ENCODE assay signal across 10 cellular contexts in the genomic region with DNA sequence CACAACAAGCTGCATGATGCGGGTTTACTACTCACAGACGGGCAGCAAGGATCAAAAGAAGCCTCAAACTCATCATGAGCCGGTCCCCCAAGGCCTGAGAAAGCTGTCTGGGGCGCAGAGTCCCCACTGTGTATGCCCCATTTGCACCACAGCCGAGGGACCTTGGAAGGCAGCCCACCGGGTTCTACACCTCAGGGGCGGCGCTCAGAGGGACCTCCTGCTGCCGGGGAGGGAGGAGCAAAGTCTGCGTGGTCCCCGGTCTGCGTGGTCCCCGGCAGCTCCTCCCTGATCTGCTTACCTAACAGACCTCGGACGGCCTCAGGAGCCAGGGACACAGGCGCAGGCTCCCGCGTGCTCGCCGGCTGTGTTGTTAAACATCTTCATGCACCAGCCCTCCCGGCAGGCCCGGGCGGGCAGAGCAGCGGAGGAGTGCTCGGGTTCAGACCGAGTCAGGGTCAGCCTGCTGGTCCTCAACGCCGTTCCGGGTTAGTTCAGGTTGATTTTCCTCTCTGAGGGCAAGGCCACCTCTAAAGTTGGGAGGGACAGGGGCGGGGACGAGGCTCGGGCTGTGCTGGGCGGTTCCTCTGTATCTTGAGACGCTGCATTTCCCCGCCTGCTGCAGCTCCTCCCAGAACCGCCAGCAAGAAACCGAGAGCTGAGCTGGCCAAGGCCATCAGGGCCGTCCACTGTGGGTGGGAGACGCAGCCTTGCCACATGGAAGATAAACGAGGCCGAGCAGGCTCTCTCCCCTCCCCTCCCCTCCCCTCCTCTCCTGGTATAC.
A peak's percentile ranks its signal among the peaks of the same experiment; 100 is the strongest.
DNase-seq lines count a peak whose midpoint lies in the region; ATAC-seq, FAIRE-seq and TF ChIP-seq lines count a peak whose summit lies in the region.
"Had no signal": no experiment of that assay in that cellular context is flagged by ENCODE, and none has a peak within 500 bp of the region (broad histone marks: within the 10 kb centered on the region; RNA-seq: fewer than 3 reads in every experiment).

No MANE protein-coding gene starts in this region.

- H3K4me1 ChIP-seq in neuronal stem cell (ENCODE audit: control insufficient read depth in 2 of 2, insufficient read depth in 1 of 2, low read depth in 1 of 2, low read length in 2 of 2), result peaks cover 0 to 12% of the 10 kb centered on the region in 2 donors

- peak overlapping the region; percentile 52 for H3K4me2 ChIP-seq in neuronal stem cell (ENCODE audit: insufficient read depth, low read length, poor library complexity, severe bottlenecking)

- FAIRE-seq in GM12891 (lab: Jason Lieb, UNC), result no peak

- peak overlapping the region; percentile 90 for H3K14ac ChIP-seq in neuronal stem cell (ENCODE audit: low read length)

- no peaks in the 10 kb centered on the region for H3K36me3 ChIP-seq in neuronal stem cell (replicated peaks in 1 of 2; ENCODE audit: control insufficient read depth in 2 of 2, insufficient read depth in 2 of 2, low read length in 2 of 2)

- no peak overlapping the region for H3K4ac ChIP-seq in neuronal stem cell (ENCODE audit: low read length)

- DNase-seq in GM12891 (ENCODE audit: insufficient read length, low spot score) (peak; percentile 19), neuronal stem cell (ENCODE audit: low spot score) (no peak), GF-D8 (lab: John Stamatoyannopoulos, UW) (no peak), inferior parietal cortex (ENCODE audit: extremely low spot score) (no peak), COR-L47 (lab: John Stamatoyannopoulos, UW) (no peak)
- DNase-seq in activated CD4-positive, alpha-beta T cell treated with anti-CD3 and anti-CD28 coated beads, Interleukin-2, amount 10 ng/mL, durations not matched to agents 7 days and 5 days, result peak; percentile 10
- DNase-seq: Karpas-422 had no signal

- no peaks in the 10 kb centered on the region for H3K79me1 ChIP-seq in neuronal stem cell (ENCODE audit: low read depth, low read length)

- peak overlapping the region; percentile 37 for H3K23ac ChIP-seq in neuronal stem cell (ENCODE audit: low read depth, low read length, poor library complexity)

- H3K9me3 Mint-ChIP-seq in activated CD4-positive, alpha-beta T cell treated with anti-CD3 and anti-CD28 coated beads, Interleukin-2, amount 10 ng/mL, durations not matched to agents 7 days and 5 days, result no peaks in the 10 kb centered on the region

- POLR2A ChIA-PET in activated CD4-positive, alpha-beta T cell treated with anti-CD3 and anti-CD28 coated beads, Interleukin-2, amount 10 ng/mL, durations not matched to agents 7 days and 5 days (lab: Charles Lee), result no interaction called here

- ATAC-seq in esophagus mucosa (peak; percentile 72), GM18511 (IDR thresholded peaks at IDR 0.05; ENCODE audit: unreplicated experiment) (no peak)
- ATAC-seq: HCT116 had no signal

- no peak overlapping the region for H4K8ac ChIP-seq in neuronal stem cell (ENCODE audit: low read depth, low read length)

- no peaks in the 10 kb centered on the region for H3K36me3 Mint-ChIP-seq in activated CD4-positive, alpha-beta T cell treated with anti-CD3 and anti-CD28 coated beads, Interleukin-2, amount 10 ng/mL, durations not matched to agents 7 days and 5 days (ENCODE audit: low read depth)

- H3K9me3 ChIP-seq in neuronal stem cell (replicated peaks in 1 of 2; ENCODE audit: control insufficient read depth in 2 of 2, insufficient read depth in 1 of 2, low read depth in 1 of 2, low read length in 2 of 2), result no peaks in the 10 kb centered on the region

- peak overlapping the region; percentile 68 for H3K27ac Mint-ChIP-seq in activated CD4-positive, alpha-beta T cell treated with anti-CD3 and anti-CD28 coated beads, Interleukin-2, amount 10 ng/mL, durations not matched to agents 7 days and 5 days

- H2BK12ac ChIP-seq in neuronal stem cell (ENCODE audit: low read length), result peak overlapping the region; percentile 43

- H2BK15ac ChIP-seq in neuronal stem cell (ENCODE audit: low read length), result peak overlapping the region; percentile 35

- peak overlapping the region; percentile 69 for H3K18ac ChIP-seq in neuronal stem cell (ENCODE audit: low read length)

- peak overlapping the region; percentile 17 for H3K9ac ChIP-seq in neuronal stem cell (ENCODE audit: low read depth, low read length, poor library complexity)

- H4K91ac ChIP-seq in neuronal stem cell (ENCODE audit: low read depth, low read length, poor library complexity), result no peak overlapping the region

- H2BK120ac ChIP-seq in neuronal stem cell (ENCODE audit: low read depth, low read length), result peak overlapping the region; percentile 68

- peaks cover 2 to 12% (median 5%) of the 10 kb centered on the region in 3 experiments for H3K27me3 ChIP-seq in neuronal stem cell (ENCODE audit: control insufficient read depth in 3 of 3, insufficient read depth in 3 of 3, low read depth in 1 of 3, low read length in 3 of 3)

- H2BK5ac ChIP-seq in neuronal stem cell (ENCODE audit: low read length), result no peak overlapping the region

- WGBS in neuronal stem cell (ENCODE audit: extremely low coverage in 2 of 2, insufficient read length in 2 of 2, insufficient replicate concordance in 1 of 2), 2 donors, result no CpG with 5 or more reads among the region's 41 CpGs

- H3K4me1 Mint-ChIP-seq in activated CD4-positive, alpha-beta T cell treated with anti-CD3 and anti-CD28 coated beads, Interleukin-2, amount 10 ng/mL, durations not matched to agents 7 days and 5 days, result no peaks in the 10 kb centered on the region

- CTCF ChIA-PET in activated CD4-positive, alpha-beta T cell treated with anti-CD3 and anti-CD28 coated beads, Interleukin-2, amount 10 ng/mL, durations not matched to agents 7 days and 5 days (lab: Charles Lee), result interaction anchor here (0.6 kb wide), 1 partner anchor 32 kb away, joined by 3 read pairs; no protein-coding TSS in a partner anchor

- peak overlapping the region; percentile 56 for H3K4me3 Mint-ChIP-seq in activated CD4-positive, alpha-beta T cell treated with anti-CD3 and anti-CD28 coated beads, Interleukin-2, amount 10 ng/mL, durations not matched to agents 7 days and 5 days

- peak overlapping the region in 1 of 2 donors; percentile 46 for H3K4me3 ChIP-seq in neuronal stem cell (ENCODE audit: low read length in 2 of 2)

- no peak overlapping the region for H3K27ac ChIP-seq in neuronal stem cell (replicated peaks; ENCODE audit: low read length)

- peaks cover 13% of the 10 kb centered on the region for H3K27me3 Mint-ChIP-seq in activated CD4-positive, alpha-beta T cell treated with anti-CD3 and anti-CD28 coated beads, Interleukin-2, amount 10 ng/mL, durations not matched to agents 7 days and 5 days

- peak overlapping the region; percentile 94 for H2AK5ac ChIP-seq in neuronal stem cell (ENCODE audit: low read depth, low read length)

- no peak for TF ChIP-seq POLR2A in GM12891 (IDR thresholded peaks at IDR 0.05; ENCODE audit: low read depth, low read length)

- peak overlapping the region; percentile 25 for H2AFZ ChIP-seq in neuronal stem cell (ENCODE audit: low read length)

TF ChIP-seq in GM12891, 5 proteins besides CTCF, POLR2A, EP300 and RAD21:
- TF ChIP-seq POU2F2 (IDR thresholded peaks at IDR 0.05; ENCODE audit: low read depth, low read length), result no peak
- TF ChIP-seq TAF1 (IDR thresholded peaks at IDR 0.05; ENCODE audit: low read depth, low read length), result no peak
- TF ChIP-seq PAX5 (IDR thresholded peaks at IDR 0.05; ENCODE audit: insufficient read depth, low read length, severe bottlenecking), result no peak
- no peak for TF ChIP-seq SPI1 (IDR thresholded peaks at IDR 0.05; ENCODE audit: low read depth, low read length)
- no peak for TF ChIP-seq POLR2AphosphoS5 (IDR thresholded peaks at IDR 0.05; ENCODE audit: low read depth, low read length)

Comparison
In these comparisons a context has a peak if more than half of its experiments do, and no peak if none do; other contexts are left out.
1. DNase-seq: peak in GM12891 (single experiment) and activated CD4-positive, alpha-beta T cell treated with anti-CD3 and anti-CD28 coated beads, Interleukin-2, amount 10 ng/mL, durations not matched to agents 7 days and 5 days (single experiment); none in neuronal stem cell (single experiment), GF-D8 (single experiment), inferior parietal cortex (single experiment) and COR-L47 (single experiment).